19 cellular contexts compared by ENCODE assay signal in the genomic region with DNA sequence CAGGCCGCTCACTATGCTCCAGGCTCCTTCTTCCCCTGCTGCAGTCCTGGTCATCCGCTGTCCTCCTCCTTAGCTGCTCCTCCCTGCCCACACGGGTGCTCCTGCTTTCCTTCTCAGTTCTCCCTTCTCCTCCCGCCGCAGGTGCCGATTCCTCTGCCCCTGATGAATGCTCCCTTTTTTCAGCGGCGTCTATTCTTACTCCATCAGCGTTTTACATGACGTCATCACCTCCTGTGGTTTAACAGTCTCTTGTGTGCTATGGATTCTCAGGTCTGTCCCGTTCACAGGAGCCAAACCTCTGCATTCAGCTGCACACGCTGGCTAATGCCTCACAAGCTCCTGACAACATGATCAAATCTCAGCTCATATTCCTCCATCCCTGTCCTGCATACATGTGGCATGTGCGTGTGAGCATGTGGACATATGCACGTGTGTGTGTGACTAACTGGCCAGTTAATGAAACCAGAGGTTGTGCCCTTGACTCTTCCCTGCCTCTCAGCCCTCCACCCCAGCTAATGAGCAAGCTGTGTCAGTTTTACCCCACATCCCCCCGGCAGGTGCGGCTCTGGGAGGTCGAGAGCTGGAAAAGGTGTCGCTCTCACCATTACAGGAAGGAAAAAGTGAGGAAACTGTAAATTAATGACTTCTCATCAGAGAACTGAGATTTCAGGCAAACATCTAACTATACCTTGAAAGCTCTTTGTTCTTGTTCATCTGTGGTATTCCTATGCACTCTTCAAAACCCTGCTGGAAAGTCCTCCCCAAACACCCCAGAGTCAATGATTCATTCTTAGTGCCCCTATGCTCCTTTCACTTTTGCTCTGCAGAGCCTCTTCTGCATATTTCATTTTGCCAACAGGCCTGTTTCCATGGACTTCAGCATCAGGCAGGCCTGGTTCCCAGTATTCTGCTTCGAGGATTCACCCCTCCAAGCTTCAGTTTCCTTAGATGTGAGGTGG.
DNase-seq lines count a peak whose midpoint lies in the region; ATAC-seq, FAIRE-seq and TF ChIP-seq lines count a peak whose summit lies in the region.
"Had no signal": no experiment of that assay in that cellular context is flagged by ENCODE, and none has a peak within 500 bp of the region (broad histone marks: within the 10 kb centered on the region; RNA-seq: fewer than 3 reads in every experiment).

No MANE protein-coding gene starts in this region.

- WGBS in pancreas, 2 donors: 69% methylated on average over 19 of the region's 19 CpGs

- H3K27ac Mint-ChIP-seq in stimulated activated effector memory CD8-positive, alpha-beta T cell treated with anti-CD3 and anti-CD28 coated beads, Interleukin-12 subunit alpha, Interleukin-12 subunit beta, amount 100 ng/mL, for 72 hours: no peak overlapping the region
- no peak overlapping the region for H3K27ac Mint-ChIP-seq in stimulated activated naive CD8-positive, alpha-beta T cell treated with anti-CD3 and anti-CD28 coated beads, Interleukin-15, amount 100 ng/mL, for 72 hours
- H3K27ac Mint-ChIP-seq: CD14-positive monocyte; T-helper 1 cell treated with Interleukin-12 subunit alpha and Interleukin-12 subunit beta and Interleukin-4 antibody, amounts not matched to agents 30 μg/mL and 1 μg/mL, for 36 hours had no signal

- no peaks in the 10 kb centered on the region for H3K36me3 Mint-ChIP-seq in stimulated activated effector memory CD8-positive, alpha-beta T cell treated with anti-CD3 and anti-CD28 coated beads, Interleukin-12 subunit alpha, Interleukin-12 subunit beta, amount 100 ng/mL, for 72 hours
- H3K36me3 Mint-ChIP-seq: CD14-positive monocyte had no signal

- no peak overlapping the region for H2AFZ ChIP-seq in OCI-LY3 (ENCODE audit: low read depth, low read length)

- no peaks in the 10 kb centered on the region for H3K4me1 Mint-ChIP-seq in stimulated activated effector memory CD8-positive, alpha-beta T cell treated with anti-CD3 and anti-CD28 coated beads, Interleukin-12 subunit alpha, Interleukin-12 subunit beta, amount 100 ng/mL, for 72 hours
- H3K4me1 Mint-ChIP-seq in stimulated activated naive CD8-positive, alpha-beta T cell treated with anti-CD3 and anti-CD28 coated beads, Interleukin-15, amount 100 ng/mL, for 72 hours: peaks cover 9% of the 10 kb centered on the region
- H3K4me1 Mint-ChIP-seq: CD14-positive monocyte had no signal

- no peak for FAIRE-seq in pancreas (lab: Jason Lieb, UNC)
- FAIRE-seq: H54, RCC 7860 had no signal

- H3K27ac ChIP-seq in OCI-LY3 (ENCODE audit: low read length): no peak overlapping the region
- no peak overlapping the region for H3K27ac ChIP-seq in pancreas

- no peak overlapping the region for H3K4me3 Mint-ChIP-seq in stimulated activated effector memory CD8-positive, alpha-beta T cell treated with anti-CD3 and anti-CD28 coated beads, Interleukin-12 subunit alpha, Interleukin-12 subunit beta, amount 100 ng/mL, for 72 hours
- peak overlapping the region in 1 of 2 donors; percentile 2 for H3K4me3 Mint-ChIP-seq in stimulated activated naive CD8-positive, alpha-beta T cell treated with anti-CD3 and anti-CD28 coated beads, Interleukin-15, amount 100 ng/mL, for 72 hours
- H3K4me3 Mint-ChIP-seq: CD14-positive monocyte; T-helper 1 cell treated with Interleukin-12 subunit alpha and Interleukin-12 subunit beta and Interleukin-4 antibody, amounts not matched to agents 30 μg/mL and 1 μg/mL, for 36 hours had no signal

- intact Hi-C loops in pancreas (cut with DNase I): no loop called here

- peaks cover 4% of the 10 kb centered on the region; the same call in 1 of the 2 replicates for H3K27me3 ChIP-seq in OCI-LY3 (ENCODE audit: low read depth, low read length)
- H3K27me3 ChIP-seq in pancreas: no peaks in the 10 kb centered on the region

- H3K4me1 ChIP-seq in OCI-LY3 (ENCODE audit: low read length) (peaks cover 11% of the 10 kb centered on the region), pancreas (no peaks in the 10 kb centered on the region)

- H3K4me2 ChIP-seq in OCI-LY3 (ENCODE audit: low read length): peak overlapping the region; percentile 32

- DNase-seq in left lobe of liver (ENCODE audit: low spot score) (no peak), HCEC 1CT (no peak), pancreas (no peak)
- DNase-seq in stimulated activated effector memory CD8-positive, alpha-beta T cell treated with anti-CD3 and anti-CD28 coated beads, Interleukin-12 subunit alpha, Interleukin-12 subunit beta, amount 100 ng/mL, for 72 hours (ENCODE audit: low spot score in 2 of 2): no peak
- DNase-seq in stimulated activated naive CD8-positive, alpha-beta T cell treated with anti-CD3 and anti-CD28 coated beads, Interleukin-15, amount 100 ng/mL, for 72 hours: no peak
- DNase-seq: COR-L47, DMS153, NCI-H1092 treated with DMSO at 0.1 percent for 48 hours, NCI-H187, NCI-H2171, NCI-H510A, NCI-H82, SHP77 had no signal

- H3K9me3 Mint-ChIP-seq in stimulated activated effector memory CD8-positive, alpha-beta T cell treated with anti-CD3 and anti-CD28 coated beads, Interleukin-12 subunit alpha, Interleukin-12 subunit beta, amount 100 ng/mL, for 72 hours: no peaks in the 10 kb centered on the region
- H3K9me3 Mint-ChIP-seq in stimulated activated naive CD8-positive, alpha-beta T cell treated with anti-CD3 and anti-CD28 coated beads, Interleukin-15, amount 100 ng/mL, for 72 hours: no peaks in the 10 kb centered on the region
- H3K9me3 Mint-ChIP-seq: T-helper 1 cell treated with Interleukin-12 subunit alpha and Interleukin-12 subunit beta and Interleukin-4 antibody, amounts not matched to agents 30 μg/mL and 1 μg/mL, for 36 hours had no signal

- TF ChIP-seq CTCF in OCI-LY3 (IDR thresholded peaks at IDR 0.05; ENCODE audit: low read depth, low read length) (no peak), pancreas (IDR thresholded peaks at IDR 0.05) (no peak)

- H3K4me3 ChIP-seq in OCI-LY3 (ENCODE audit: low read length): no peak overlapping the region
- H3K4me3 ChIP-seq in pancreas: no peak overlapping the region

- peak; percentile 48 for ATAC-seq in GM21786 (IDR thresholded peaks at IDR 0.05; ENCODE audit: unreplicated experiment)
- ATAC-seq in left lobe of liver: peak; percentile 30
- ATAC-seq in stimulated activated effector memory CD8-positive, alpha-beta T cell treated with anti-CD3 and anti-CD28 coated beads, Interleukin-12 subunit alpha, Interleukin-12 subunit beta, amount 100 ng/mL, for 72 hours: peak; percentile 6
- ATAC-seq in stimulated activated naive CD8-positive, alpha-beta T cell treated with anti-CD3 and anti-CD28 coated beads, Interleukin-15, amount 100 ng/mL, for 72 hours: no peak
- ATAC-seq in pancreas: no peak

- no peaks in the 10 kb centered on the region for H3K36me3 ChIP-seq in OCI-LY3 (replicated peaks; ENCODE audit: low read depth, low read length)
- no peaks in the 10 kb centered on the region for H3K36me3 ChIP-seq in pancreas

- H3K27me3 Mint-ChIP-seq in stimulated activated naive CD8-positive, alpha-beta T cell treated with anti-CD3 and anti-CD28 coated beads, Interleukin-15, amount 100 ng/mL, for 72 hours: peaks cover 34% of the 10 kb centered on the region

- H3K9me3 ChIP-seq in OCI-LY3 (ENCODE audit: insufficient read depth, low read length): no peaks in the 10 kb centered on the region
- H3K9me3 ChIP-seq in pancreas: no peaks in the 10 kb centered on the region

- H4K20me1 ChIP-seq in OCI-LY3 (ENCODE audit: insufficient read depth, low read length): no peaks in the 10 kb centered on the region

- no peaks in the 10 kb centered on the region for H3K79me2 ChIP-seq in OCI-LY3 (ENCODE audit: low read length)

- no peak overlapping the region for H3K9ac ChIP-seq in OCI-LY3 (ENCODE audit: low read length)

Comparison
In these comparisons a context has a peak if more than half of its experiments do, and no peak if none do; other contexts are left out.
1. ATAC-seq: peak in GM21786 (single experiment), left lobe of liver (single experiment) and stimulated activated effector memory CD8-positive, alpha-beta T cell treated with anti-CD3 and anti-CD28 coated beads, Interleukin-12 subunit alpha, Interleukin-12 subunit beta, amount 100 ng/mL, for 72 hours (single experiment); none in stimulated activated naive CD8-positive, alpha-beta T cell treated with anti-CD3 and anti-CD28 coated beads, Interleukin-15, amount 100 ng/mL, for 72 hours (single experiment) and pancreas (0 of 4).